Comparison of ENCODE assay signal across 8 cellular contexts in the genomic region with DNA sequence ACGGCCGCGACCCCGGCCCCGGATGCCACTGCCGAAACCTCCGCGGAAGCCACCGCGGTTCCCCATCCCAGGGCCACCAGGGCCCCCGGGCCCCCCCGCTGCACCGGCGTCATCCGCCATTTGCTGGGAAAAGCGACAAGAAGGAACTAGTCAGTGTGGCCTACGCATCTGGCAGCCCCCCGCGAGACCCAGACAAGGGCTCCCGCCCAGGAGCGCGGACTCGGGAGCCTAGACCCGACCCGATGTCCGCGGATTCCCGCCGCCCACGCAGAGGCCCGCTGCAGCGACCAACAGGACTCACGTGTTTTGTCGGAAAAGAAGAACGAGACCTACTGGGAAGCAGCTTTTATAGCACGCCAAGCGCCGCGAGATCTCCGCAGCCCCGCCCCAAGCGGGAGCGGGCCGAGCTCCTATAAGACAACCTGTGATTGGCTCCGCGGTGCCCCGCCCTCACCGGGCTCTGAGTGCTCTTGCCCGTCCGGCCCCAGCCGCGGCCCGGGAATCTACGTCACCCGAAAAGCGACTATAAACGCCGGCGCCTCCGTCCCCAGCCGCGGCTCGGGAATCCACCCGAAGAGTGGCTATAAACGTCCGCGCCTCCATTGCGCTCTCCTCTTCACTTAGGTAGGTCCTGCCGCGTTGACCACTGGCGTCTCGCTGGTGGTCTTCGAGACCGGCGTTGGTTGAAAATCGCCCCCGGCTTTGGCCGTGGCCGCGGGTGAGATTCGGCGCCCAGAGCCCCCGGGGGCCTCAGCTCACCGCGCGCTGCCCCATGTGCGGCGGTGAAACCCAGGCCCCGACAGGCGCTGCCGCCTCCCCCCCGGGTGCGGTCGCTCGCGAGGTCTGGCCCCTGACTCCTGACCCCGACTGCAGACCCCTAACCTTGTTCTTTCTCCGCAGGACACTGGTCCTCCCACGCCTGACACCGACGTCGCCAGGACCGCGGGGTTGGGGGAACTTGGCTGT. TPM values are rescaled to one million over a fixed set of nuclear protein-coding genes. Genes with fewer than 3 reads are reported as not detected.
DNase-seq lines count a peak whose midpoint lies in the region; ATAC-seq and TF ChIP-seq lines count a peak whose summit lies in the region.

A gene (minus strand): TSS at position 321 of the 966 bp plus-strand sequence. CDS start 201 bp downstream, at position 120.

- H3K9me3 Mint-ChIP-seq in T-helper 1 cell treated with Interleukin-12 subunit alpha and Interleukin-12 subunit beta and Interleukin-4 antibody, amounts not matched to agents 30 μg/mL and 1 μg/mL, for 36 hours: no peaks in the 10 kb centered on the region
- H3K9me3 Mint-ChIP-seq in progenitor cell of endocrine pancreas (ENCODE audit: low read depth): no peaks in the 10 kb centered on the region

- H3K36me3 Mint-ChIP-seq in T-helper 1 cell treated with Interleukin-12 subunit alpha and Interleukin-12 subunit beta and Interleukin-4 antibody, amounts not matched to agents 30 μg/mL and 1 μg/mL, for 36 hours (ENCODE audit: low read depth): peaks cover 35% of the 10 kb centered on the region
- peaks cover 16% of the 10 kb centered on the region for H3K36me3 Mint-ChIP-seq in progenitor cell of endocrine pancreas (ENCODE audit: insufficient read depth)

- 1% methylated on average over 95 to 104 of the region's 104 CpGs for WGBS in heart right ventricle, 2 donors

- no peaks in the 10 kb centered on the region for H3K9me3 ChIP-seq in heart right ventricle

- peak within 1 kb of the TSS; percentile 80 to 100 (median 96) for H3K27ac ChIP-seq in heart right ventricle

- H3K36me3 ChIP-seq in heart right ventricle: peaks cover 0 to 36% (median 30%) of the 10 kb centered on the region in 9 donors

- H3K4me3 ChIP-seq in heart right ventricle: peak within 1 kb of the TSS; percentile 55 to 100 (median 92)

- H3K4me3 Mint-ChIP-seq in T-helper 1 cell treated with Interleukin-12 subunit alpha and Interleukin-12 subunit beta and Interleukin-4 antibody, amounts not matched to agents 30 μg/mL and 1 μg/mL, for 36 hours: peak within 1 kb of the TSS; percentile 96
- H3K4me3 Mint-ChIP-seq in progenitor cell of endocrine pancreas (ENCODE audit: low read depth): peak within 1 kb of the TSS; percentile 88

- DNase-seq in GM13976 (ENCODE audit: low spot score): peak; percentile 100
- DNase-seq in NCI-H1694 (lab: John Stamatoyannopoulos, UW): peak; percentile 97
- DNase-seq in amniotic stem cell (lab: John Stamatoyannopoulos, UW): peak; percentile 96
- peak; percentile 98 for DNase-seq in heart right ventricle
- DNase-seq in progenitor cell of endocrine pancreas (ENCODE audit: low spot score, unreplicated experiment): peak; percentile 99
- DNase-seq in ureter (ENCODE audit: low spot score): peak; percentile 99

- peaks cover 38% of the 10 kb centered on the region for H3K4me1 Mint-ChIP-seq in T-helper 1 cell treated with Interleukin-12 subunit alpha and Interleukin-12 subunit beta and Interleukin-4 antibody, amounts not matched to agents 30 μg/mL and 1 μg/mL, for 36 hours (ENCODE audit: low read depth)
- H3K4me1 Mint-ChIP-seq in progenitor cell of endocrine pancreas (ENCODE audit: low read depth): peaks cover 30% of the 10 kb centered on the region

- in situ Hi-C loops in GM13976 (cut with MboI; ENCODE audit: low sequenced_read_pairs, unreplicated experiment): no loop called here

- no peaks in the 10 kb centered on the region for H3K27me3 Mint-ChIP-seq in T-helper 1 cell treated with Interleukin-12 subunit alpha and Interleukin-12 subunit beta and Interleukin-4 antibody, amounts not matched to agents 30 μg/mL and 1 μg/mL, for 36 hours (ENCODE audit: low read depth)
- no peaks in the 10 kb centered on the region for H3K27me3 Mint-ChIP-seq in progenitor cell of endocrine pancreas

- ATAC-seq in HG02884 (IDR thresholded peaks at IDR 0.05; ENCODE audit: unreplicated experiment): peak; percentile 77
- ATAC-seq in heart right ventricle: peak; percentile 94 to 99 (median 98)

- peak within 1 kb of the TSS; percentile 96 for H3K27ac Mint-ChIP-seq in T-helper 1 cell treated with Interleukin-12 subunit alpha and Interleukin-12 subunit beta and Interleukin-4 antibody, amounts not matched to agents 30 μg/mL and 1 μg/mL, for 36 hours
- peak within 1 kb of the TSS; percentile 97 for H3K27ac Mint-ChIP-seq in progenitor cell of endocrine pancreas

- TF ChIP-seq CTCF in GM13976 (IDR thresholded peaks at IDR 0.05; ENCODE audit: borderline replicate concordance, control extremely low read depth, extremely low read depth, insufficient read depth, missing control alignments) (no peak), heart right ventricle (IDR thresholded peaks at IDR 0.05) (peak in 4 of 9 donors; percentile 5 to 34 (median 9)), progenitor cell of endocrine pancreas (IDR thresholded peaks at IDR 0.05; ENCODE audit: unreplicated experiment) (no peak)

- intact Hi-C loops in heart right ventricle (cut with DNase I): no loop called here

- no peaks in the 10 kb centered on the region for H3K27me3 ChIP-seq in heart right ventricle

- H3K4me1 ChIP-seq in heart right ventricle: peaks cover 10 to 51% (median 40%) of the 10 kb centered on the region in 9 donors

RNA-seq across cellular contexts. Expression of the gene that starts here (rescaled TPM):
- total RNA-seq in heart right ventricle: 1,000 to 10,000 TPM in 3 of 10 donors, 100 to 1,000 TPM in 7; 691 to 1,555 (median 813) TPM
- polyA plus RNA-seq in heart right ventricle: 1,000 to 10,000 TPM; 1,955 to 3,593 TPM
- total RNA-seq in progenitor cell of endocrine pancreas: 2,309 and 2,385 TPM in 2 replicates
- 2,737 TPM for total RNA-seq in ureter

Comparison
In these comparisons a context has a peak if more than half of its experiments do, and no peak if none do; other contexts are left out.
1. Peak in every context shown above with its lines: DNase-seq, ATAC-seq, H3K4me3 ChIP-seq and H3K27ac ChIP-seq.